In genomic region chr20:62501801-62502495, GRCh38 we compare ENCODE assay signal across 8 cellular contexts. TPM values are rescaled to one million over a fixed set of nuclear protein-coding genes. Genes with fewer than 3 reads are reported as not detected.
A peak's percentile ranks its signal among the peaks of the same experiment; 100 is the strongest.
DNase-seq lines count a peak whose midpoint lies in the region; ATAC-seq and TF ChIP-seq lines count a peak whose summit lies in the region.

No MANE protein-coding gene starts in this region.

- intact Hi-C loops in left colon (cut with DNase I, micrococcal nuclease), result loop anchor here (2.0 to 10.0 kb wide), 2 partner anchors 103 to 115 kb away; no protein-coding TSS in a partner anchor

- ATAC-seq in GM18858 (IDR thresholded peaks at IDR 0.05; ENCODE audit: unreplicated experiment) (peak; percentile 72), HG02981 (IDR thresholded peaks at IDR 0.05; ENCODE audit: unreplicated experiment) (peak; percentile 79), left colon (no peak)

- no peak for TF ChIP-seq CTCF in cardiac fibroblast (IDR thresholded peaks at IDR 0.05; ENCODE audit: low read depth, low read length)

- no peak overlapping the region for H3K4me3 ChIP-seq in cardiac fibroblast (replicated peaks in 1 of 2; ENCODE audit: low read depth in 2 of 2, low read length in 2 of 2)

- peak in 4 of 5 experiments; percentile 14 to 73 (median 46) for DNase-seq in T-helper 2 cell
- peak; percentile 37 to 90 for DNase-seq in cardiac fibroblast (ENCODE audit: low read depth in 2 of 2)
- peak; percentile 84 for DNase-seq in stimulated activated CD4-positive, alpha-beta T cell treated with anti-CD3 and anti-CD28 coated beads, Interleukin-4, amount 100 ng/mL, for 24 hours
- no peak for DNase-seq in NCI-H774 (lab: John Stamatoyannopoulos, UW)
- DNase-seq in left colon, result no peak
- no peak for DNase-seq in NCI-H2196 treated with DMSO at 0.1 percent for 48 hours (lab: John Stamatoyannopoulos, UW; ENCODE audit: unreplicated experiment)

RNA-seq across cellular contexts. Expression of gene GATA5, which starts 26.2 kb away (rescaled TPM):
- total RNA-seq in left colon, result not detected

Comparison
In these comparisons a context has a peak if more than half of its experiments do, and no peak if none do; other contexts are left out.
1. DNase-seq: peak in T-helper 2 cell (4 of 5), cardiac fibroblast (2 of 2) and stimulated activated CD4-positive, alpha-beta T cell treated with anti-CD3 and anti-CD28 coated beads, Interleukin-4, amount 100 ng/mL, for 24 hours (single experiment); none in NCI-H774 (single experiment), left colon (0 of 2) and NCI-H2196 treated with DMSO at 0.1 percent for 48 hours (single experiment).